9 cellular contexts compared by ENCODE assay signal in the genomic region with DNA sequence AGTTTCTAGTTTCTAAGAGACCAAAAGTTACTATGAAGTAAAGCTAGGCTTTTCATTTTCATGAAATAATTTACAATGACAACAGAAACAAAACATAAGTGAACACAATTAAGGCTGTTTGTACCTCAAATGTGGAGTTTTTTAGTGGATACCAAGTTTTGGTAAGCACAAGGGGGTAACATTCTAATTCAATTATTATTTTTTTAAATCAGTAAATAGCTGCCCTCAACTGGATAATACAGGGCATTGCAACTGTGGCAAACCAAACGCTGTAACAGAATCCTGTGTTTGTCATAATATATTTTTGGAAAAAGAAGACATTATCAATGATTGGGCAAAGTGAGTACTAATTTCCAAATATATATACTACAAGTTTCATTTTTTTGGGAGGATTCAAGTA.
DNase-seq lines count a peak whose midpoint lies in the region; ATAC-seq and TF ChIP-seq lines count a peak whose summit lies in the region.
"Had no signal": no experiment of that assay in that cellular context is flagged by ENCODE, and none has a peak within 500 bp of the region (broad histone marks: within the 10 kb centered on the region; RNA-seq: fewer than 3 reads in every experiment).

No MANE protein-coding gene starts in this region.

- H2AFZ ChIP-seq in SK-N-SH (ENCODE audit: low read depth), result no peak overlapping the region

- H3K27me3 ChIP-seq in heart left ventricle (no peaks in the 10 kb centered on the region), SK-N-SH (ENCODE audit: insufficient read depth) (no peaks in the 10 kb centered on the region), left ventricle myocardium inferior (ENCODE audit: low read depth) (no peaks in the 10 kb centered on the region)

- H3K4me1 ChIP-seq in heart left ventricle (peaks cover 0 to 21% (median 5%) of the 10 kb centered on the region in 12 donors), SK-N-SH (ENCODE audit: control insufficient read depth in 1 of 2, insufficient read depth in 2 of 2, low read depth in 1 of 2, low read length in 1 of 2) (no peaks in the 10 kb centered on the region; a peak in 1 of 4 replicates), left ventricle myocardium inferior (peaks cover 34% of the 10 kb centered on the region)

- no peak overlapping the region for H3K9ac ChIP-seq in SK-N-SH

- H3K79me2 ChIP-seq in SK-N-SH (ENCODE audit: insufficient read depth), result peaks cover 44% of the 10 kb centered on the region

- no peak overlapping the region for H3K4me3 ChIP-seq in heart left ventricle
- no peak overlapping the region; a peak in 1 of 4 replicates for H3K4me3 ChIP-seq in SK-N-SH (ENCODE audit: low read depth in 2 of 2, low read length in 1 of 2)
- no peak overlapping the region for H3K4me3 ChIP-seq in left ventricle myocardium inferior

- H3K27ac ChIP-seq in heart left ventricle (no peak overlapping the region), SK-N-SH (ENCODE audit: low read depth in 2 of 2, low read length in 1 of 2) (no peak overlapping the region), left ventricle myocardium inferior (replicated peaks) (no peak overlapping the region)

- H4K20me1 ChIP-seq in SK-N-SH (ENCODE audit: insufficient read depth), result peaks cover 7% of the 10 kb centered on the region; the same call in 1 of the 2 replicates

- ATAC-seq in heart left ventricle (peak in 1 of 4 donors; percentile 18), left cardiac atrium (no peak), GM19324 (IDR thresholded peaks at IDR 0.05; ENCODE audit: low FRiP score, unreplicated experiment) (no peak)

- TF ChIP-seq POLR2A in heart left ventricle (IDR thresholded peaks at IDR 0.05), result no peak

- H3K4me2 ChIP-seq in SK-N-SH, result no peak overlapping the region

- peaks cover 16% of the 10 kb centered on the region for H3F3A ChIP-seq in SK-N-SH (replicated peaks; ENCODE audit: insufficient read depth)

- POLR2A ChIA-PET in SK-N-SH (lab: Yijun Ruan, JAX), result no interaction called here

- H3K36me3 ChIP-seq in heart left ventricle, result no peaks in the 10 kb centered on the region
- H3K36me3 ChIP-seq in SK-N-SH (replicated peaks in 1 of 2; ENCODE audit: control insufficient read depth in 1 of 2, insufficient read depth in 2 of 2, low read length in 1 of 2), result peaks cover 0 to 6% of the 10 kb centered on the region in 2 experiments
- no peaks in the 10 kb centered on the region for H3K36me3 ChIP-seq in left ventricle myocardium inferior

- H3K9me3 ChIP-seq in heart left ventricle (no peaks in the 10 kb centered on the region), SK-N-SH (no peaks in the 10 kb centered on the region), left ventricle myocardium inferior (replicated peaks) (no peaks in the 10 kb centered on the region)

- DNase-seq in heart left ventricle, result no peak
- no peak for DNase-seq in left cardiac atrium
- DNase-seq in SK-N-SH, result peak; percentile 2
- DNase-seq in left ventricle myocardium inferior, result no peak
- no peak for DNase-seq in NCI-H2107 (lab: John Stamatoyannopoulos, UW)
- DNase-seq in hypothalamus (lab: John Stamatoyannopoulos, UW), result no peak
- DNase-seq in NCI-H1092 treated with DMSO at 0.1 percent for 48 hours (lab: John Stamatoyannopoulos, UW), result no peak
- DNase-seq: activated naive CD4-positive, alpha-beta T cell treated with anti-CD3 and anti-CD28 coated beads, Interleukin-2, amount 50 U/mL, for 16 hours had no signal

- TF ChIP-seq EP300 in SK-N-SH (IDR thresholded peaks at IDR 0.05; ENCODE audit: borderline replicate concordance in 1 of 2, low read depth in 1 of 2, low read length in 1 of 2), result no peak

- intact Hi-C loops in heart left ventricle (cut with DNase I), result loop anchor here in 5 of 10 donors (10.0 kb wide), 7 partner anchors 421 to 1271 kb away; a partner anchor contains a TSS
- intact Hi-C loops in left cardiac atrium (cut with DNase I), result loop anchor here in 1 of 2 donors (10.0 kb wide), 1 partner anchor 351 kb away; no protein-coding TSS in a partner anchor
- intact Hi-C loops in left ventricle myocardium inferior (cut with micrococcal nuclease), result no loop called here

- TF ChIP-seq CTCF in heart left ventricle (IDR thresholded peaks at IDR 0.05) (peak; percentile 40 to 83 (median 69)), SK-N-SH (IDR thresholded peaks at IDR 0.05) (peak; percentile 75), left ventricle myocardium inferior (IDR thresholded peaks at IDR 0.05; ENCODE audit: borderline replicate concordance) (peak; percentile 82)

- WGBS in heart left ventricle, 4 donors, result 4 to 7% (median 5%) methylated on average over 1 of the region's 1 CpG
- WGBS in SK-N-SH (ENCODE audit: low lambda C conversion rate), result 50% methylated on average over 1 of the region's 1 CpG

- TF ChIP-seq RAD21 in SK-N-SH (IDR thresholded peaks at IDR 0.05; ENCODE audit: low read length), result peak; percentile 63

- H3K9me2 ChIP-seq in SK-N-SH, result no peaks in the 10 kb centered on the region; the same call in 1 of the 2 replicates

- CTCF ChIA-PET in SK-N-SH (lab: Yijun Ruan, JAX), result interaction anchor here (1.0 to 3.2 kb wide), 11 partner anchors 9 to 1234 kb away, joined by 3 to 10 read pairs (median 4); no protein-coding TSS in a partner anchor

TF ChIP-seq in SK-N-SH, 30 proteins besides CTCF, POLR2A, EP300 and RAD21:
- TF ChIP-seq NFIC (IDR thresholded peaks at IDR 0.05; ENCODE audit: borderline replicate concordance) (no peak), FOSL2 (IDR thresholded peaks at IDR 0.05; ENCODE audit: borderline replicate concordance, low read depth) (no peak), GATA2 (CRISPR knock-in tag; IDR thresholded peaks at IDR 0.05) (no peak), CHD2 (IDR thresholded peaks at IDR 0.05; ENCODE audit: low read length, partially characterized antibody) (no peak)
- TF ChIP-seq, protein P1, sequence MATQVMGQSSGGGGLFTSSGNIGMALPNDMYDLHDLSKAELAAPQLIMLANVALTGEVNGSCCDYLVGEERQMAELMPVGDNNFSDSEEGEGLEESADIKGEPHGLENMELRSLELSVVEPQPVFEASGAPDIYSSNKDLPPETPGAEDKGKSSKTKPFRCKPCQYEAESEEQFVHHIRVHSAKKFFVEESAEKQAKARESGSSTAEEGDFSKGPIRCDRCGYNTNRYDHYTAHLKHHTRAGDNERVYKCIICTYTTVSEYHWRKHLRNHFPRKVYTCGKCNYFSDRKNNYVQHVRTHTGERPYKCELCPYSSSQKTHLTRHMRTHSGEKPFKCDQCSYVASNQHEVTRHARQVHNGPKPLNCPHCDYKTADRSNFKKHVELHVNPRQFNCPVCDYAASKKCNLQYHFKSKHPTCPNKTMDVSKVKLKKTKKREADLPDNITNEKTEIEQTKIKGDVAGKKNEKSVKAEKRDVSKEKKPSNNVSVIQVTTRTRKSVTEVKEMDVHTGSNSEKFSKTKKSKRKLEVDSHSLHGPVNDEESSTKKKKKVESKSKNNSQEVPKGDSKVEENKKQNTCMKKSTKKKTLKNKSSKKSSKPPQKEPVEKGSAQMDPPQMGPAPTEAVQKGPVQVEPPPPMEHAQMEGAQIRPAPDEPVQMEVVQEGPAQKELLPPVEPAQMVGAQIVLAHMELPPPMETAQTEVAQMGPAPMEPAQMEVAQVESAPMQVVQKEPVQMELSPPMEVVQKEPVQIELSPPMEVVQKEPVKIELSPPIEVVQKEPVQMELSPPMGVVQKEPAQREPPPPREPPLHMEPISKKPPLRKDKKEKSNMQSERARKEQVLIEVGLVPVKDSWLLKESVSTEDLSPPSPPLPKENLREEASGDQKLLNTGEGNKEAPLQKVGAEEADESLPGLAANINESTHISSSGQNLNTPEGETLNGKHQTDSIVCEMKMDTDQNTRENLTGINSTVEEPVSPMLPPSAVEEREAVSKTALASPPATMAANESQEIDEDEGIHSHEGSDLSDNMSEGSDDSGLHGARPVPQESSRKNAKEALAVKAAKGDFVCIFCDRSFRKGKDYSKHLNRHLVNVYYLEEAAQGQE (IDR thresholded peaks at IDR 0.05; ENCODE audit: low read depth, low read length), result no peak
- TF ChIP-seq, protein P2, sequence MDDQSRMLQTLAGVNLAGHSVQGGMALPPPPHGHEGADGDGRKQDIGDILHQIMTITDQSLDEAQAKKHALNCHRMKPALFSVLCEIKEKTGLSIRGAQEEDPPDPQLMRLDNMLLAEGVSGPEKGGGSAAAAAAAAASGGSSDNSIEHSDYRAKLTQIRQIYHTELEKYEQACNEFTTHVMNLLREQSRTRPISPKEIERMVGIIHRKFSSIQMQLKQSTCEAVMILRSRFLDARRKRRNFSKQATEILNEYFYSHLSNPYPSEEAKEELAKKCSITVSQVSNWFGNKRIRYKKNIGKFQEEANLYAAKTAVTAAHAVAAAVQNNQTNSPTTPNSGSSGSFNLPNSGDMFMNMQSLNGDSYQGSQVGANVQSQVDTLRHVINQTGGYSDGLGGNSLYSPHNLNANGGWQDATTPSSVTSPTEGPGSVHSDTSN (IDR thresholded peaks at IDR 0.05), result no peak
